Comparison of ENCODE assay signal across 8 cellular contexts in genomic region chr19:18224525-18225354, GRCh38. TPM values are rescaled to one million over a fixed set of nuclear protein-coding genes. Genes with fewer than 3 reads are reported as not detected.
A peak's percentile ranks its signal among the peaks of the same experiment; 100 is the strongest.
DNase-seq lines count a peak whose midpoint lies in the region; ATAC-seq and TF ChIP-seq lines count a peak whose summit lies in the region.

No MANE protein-coding gene starts in this region.

- no peak for TF ChIP-seq CTCF in cardiac muscle cell (IDR thresholded peaks at IDR 0.05; ENCODE audit: low read depth, low read length)
- no peak for TF ChIP-seq CTCF in osteocyte (IDR thresholded peaks at IDR 0.05)
- TF ChIP-seq CTCF in testis (IDR thresholded peaks at IDR 0.05) = no peak

- intact Hi-C loops in testis (cut with DNase I; ENCODE audit: low total_unique reads) = no loop called here

- no peaks in the 10 kb centered on the region for H3K9me3 ChIP-seq in cardiac muscle cell (ENCODE audit: low read depth)
- H3K9me3 ChIP-seq in testis = no peaks in the 10 kb centered on the region

- peaks cover 19% of the 10 kb centered on the region for H3K4me1 Mint-ChIP-seq in osteocyte (ENCODE audit: unreplicated experiment)

- TF ChIP-seq POLR2A in testis (IDR thresholded peaks at IDR 0.05) = no peak

- H3K9me3 Mint-ChIP-seq in osteocyte (ENCODE audit: unreplicated experiment) = no peaks in the 10 kb centered on the region

- no peaks in the 10 kb centered on the region for H3K36me3 ChIP-seq in cardiac muscle cell
- H3K36me3 ChIP-seq in testis (ENCODE audit: low read depth, missing control alignments) = no peaks in the 10 kb centered on the region

- no peaks in the 10 kb centered on the region for H3K36me3 Mint-ChIP-seq in osteocyte (ENCODE audit: unreplicated experiment)

- DNase-seq in GM03348 (ENCODE audit: low spot score) (peak; percentile 99), NCI-H1105 (lab: John Stamatoyannopoulos, UW) (peak; percentile 98), SW 1271 (lab: John Stamatoyannopoulos, UW) (peak; percentile 95 to 97), cardiac muscle cell (ENCODE audit: low read depth in 1 of 2, low spot score in 1 of 2) (peak; percentile 99 to 100), osteocyte (ENCODE audit: extremely low spot score, unreplicated experiment) (peak; percentile 100), testis (peak; percentile 98)
- DNase-seq in activated naive CD8-positive, alpha-beta T cell treated with anti-CD3 and anti-CD28 coated beads, Interleukin-2, amount 50 U/mL, for 16 hours (ENCODE audit: low read depth, low spot score) = peak; percentile 71

- no peak overlapping the region for H3K27ac ChIP-seq in cardiac muscle cell
- peak overlapping the region; percentile 65 to 86 for H3K27ac ChIP-seq in testis

- H3K4me3 Mint-ChIP-seq in osteocyte (ENCODE audit: unreplicated experiment) = peak overlapping the region; percentile 79

- peaks cover 12% of the 10 kb centered on the region for H3K27me3 Mint-ChIP-seq in osteocyte (ENCODE audit: unreplicated experiment)

- H3K4me3 ChIP-seq in cardiac muscle cell (peak overlapping the region; percentile 32), testis (peak overlapping the region; percentile 27 to 61)

- no peaks in the 10 kb centered on the region for H3K4me1 ChIP-seq in cardiac muscle cell (ENCODE audit: low read depth)
- peaks cover 20% of the 10 kb centered on the region for H3K4me1 ChIP-seq in testis

- 2% methylated on average over 23 to 54 of the region's 81 CpGs for WGBS in testis, 2 donors

- peak overlapping the region; percentile 76 for H3K27ac Mint-ChIP-seq in osteocyte (ENCODE audit: unreplicated experiment)

- peak; percentile 82 for ATAC-seq in HG02588 (IDR thresholded peaks at IDR 0.05; ENCODE audit: unreplicated experiment)

- H3K27me3 ChIP-seq in cardiac muscle cell (no peaks in the 10 kb centered on the region), testis (no peaks in the 10 kb centered on the region)

RNA-seq across cellular contexts. Expression of gene PDE4C, which starts 1.5 kb away (rescaled TPM):
- total RNA-seq in cardiac muscle cell = 0.67 and 8.3 TPM in 2 replicates
- 1.1 TPM in 2 replicates for polyA plus RNA-seq in cardiac muscle cell
- total RNA-seq in osteocyte = 0.21 TPM in 1 of 2 replicates, not detected in the other
- total RNA-seq in testis = 10 to 100 TPM in 1 of 2 donors, 1 to 10 TPM in 1; 7.1 to 19.5 TPM
- 5.7 TPM for polyA plus RNA-seq in testis (ENCODE audit: insufficient read depth, low read depth, low replicate concordance)

RNA-seq across cellular contexts. Expression of gene RAB3A, which starts 20.9 kb away (rescaled TPM):
- 11.3 and 13.0 TPM in 2 replicates for total RNA-seq in cardiac muscle cell
- 12.5 and 15.3 TPM in 2 replicates for polyA plus RNA-seq in cardiac muscle cell
- total RNA-seq in osteocyte = 2.9 and 3.2 TPM in 2 replicates
- total RNA-seq in testis = 1 to 10 TPM; 2.8 to 4.6 TPM
- 6.3 TPM for polyA plus RNA-seq in testis (ENCODE audit: insufficient read depth, low read depth, low replicate concordance)

RNA-seq across cellular contexts. Expression of gene MPV17L2, which starts 31.7 kb away (rescaled TPM):
- 38.2 and 74.5 TPM in 2 replicates for total RNA-seq in cardiac muscle cell
- 25.5 and 51.7 TPM in 2 replicates for polyA plus RNA-seq in cardiac muscle cell
- 11.6 and 12.7 TPM in 2 replicates for total RNA-seq in osteocyte
- 10 to 100 TPM; 15.2 to 15.8 TPM for total RNA-seq in testis
- 11.2 TPM for polyA plus RNA-seq in testis (ENCODE audit: insufficient read depth, low read depth, low replicate concordance)

RNA-seq across cellular contexts. Expression of gene IQCN, which starts 49.5 kb away (rescaled TPM):
- 2.3 and 3.2 TPM in 2 replicates for total RNA-seq in cardiac muscle cell
- polyA plus RNA-seq in cardiac muscle cell = 0.38 and 0.72 TPM in 2 replicates
- 6.9 and 10.4 TPM in 2 replicates for total RNA-seq in osteocyte
- total RNA-seq in testis = 10 to 100 TPM; 30.1 to 62.3 TPM
- 88.1 TPM for polyA plus RNA-seq in testis (ENCODE audit: insufficient read depth, low read depth, low replicate concordance)

RNA-seq across cellular contexts. Expression of gene IFI30, which starts 51.1 kb away (rescaled TPM):
- 0.98 and 1.4 TPM in 2 replicates for total RNA-seq in cardiac muscle cell
- 1.0 TPM in 1 of 2 replicates, not detected in the other for polyA plus RNA-seq in cardiac muscle cell
- not detected in 2 replicates for total RNA-seq in osteocyte
- 1 to 10 TPM; 3.2 to 7.4 TPM for total RNA-seq in testis
- polyA plus RNA-seq in testis (ENCODE audit: insufficient read depth, low read depth, low replicate concordance) = 47.6 TPM
